7 cellular contexts compared by ENCODE assay signal in the genomic region with DNA sequence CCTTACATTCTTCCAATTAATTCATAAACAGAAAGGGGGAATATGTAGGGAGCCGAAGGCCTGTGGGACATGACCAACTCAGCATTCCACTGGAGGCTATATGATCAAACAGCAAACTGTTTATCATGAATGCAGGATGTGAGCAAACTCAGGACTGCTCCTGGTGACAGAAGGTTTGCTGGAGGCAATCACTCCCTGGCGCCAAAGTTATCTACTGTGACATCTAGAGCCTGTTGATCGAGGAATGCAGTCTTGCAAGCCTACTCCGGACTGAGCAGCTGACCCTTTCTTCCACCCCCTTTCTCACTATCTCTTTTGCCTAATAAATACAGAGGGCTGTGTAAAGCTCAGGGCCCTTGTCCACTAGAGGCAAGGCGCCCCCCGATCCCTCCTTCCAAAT.
DNase-seq lines count a peak whose midpoint lies in the region; ATAC-seq and TF ChIP-seq lines count a peak whose summit lies in the region.
"Not testable (repeated sequence)": the region's sequence is repeated elsewhere in the genome, so short reads cannot be mapped to it uniquely, and the experiment has no call there.

No MANE protein-coding gene starts in this region.

- not testable (repeated sequence) for H3K9me3 Mint-ChIP-seq in type B pancreatic cell

- CTCF ChIA-PET in Panc1 (lab: Charles Lee): not testable (repeated sequence)

- TF ChIP-seq CTCF in BE2C (IDR thresholded peaks at IDR 0.05; ENCODE audit: low read depth, low read length); Panc1 (IDR thresholded peaks at IDR 0.05); type B pancreatic cell (conservative IDR thresholded peaks at IDR 0.05): not testable (repeated sequence)

- H3K27me3 ChIP-seq in BE2C; HUES6 (ENCODE audit: control insufficient read depth, insufficient read depth, low read length); Panc1 (ENCODE audit: control insufficient read depth, insufficient read depth, low read length): not testable (repeated sequence)

- not testable (repeated sequence) for H3K4me1 ChIP-seq in BE2C; mesodermal cell (ENCODE audit: control insufficient read depth, insufficient read depth, low read length, poor library complexity, severe bottlenecking)
- H3K4me1 ChIP-seq in HUES6 (ENCODE audit: control insufficient read depth, insufficient read depth, low read length) (peaks cover 27% of the 10 kb centered on the region), Panc1 (ENCODE audit: control insufficient read depth, insufficient read depth, low read length) (peaks cover 34% of the 10 kb centered on the region)

- peak overlapping the region; percentile 17 for H3K9ac ChIP-seq in HUES6 (ENCODE audit: low read length)

- 70 to 92% methylated on average over 2 of the region's 6 CpGs for WGBS in mesodermal cell (ENCODE audit: insufficient coverage in 2 of 2), 2 experiments

- H3K36me3 ChIP-seq in BE2C; HUES6 (ENCODE audit: control insufficient read depth, insufficient read depth, low read length); Panc1 (ENCODE audit: control insufficient read depth, insufficient read depth, low read length); mesodermal cell (ENCODE audit: control insufficient read depth, insufficient read depth, low read length): not testable (repeated sequence)

- not testable (repeated sequence) for H3K36me3 Mint-ChIP-seq in type B pancreatic cell

- H3K27ac ChIP-seq in HUES6 (ENCODE audit: low read depth, low read length) (peak overlapping the region; percentile 57; the same call in 1 of the 2 replicates), Panc1 (ENCODE audit: low read length) (peak overlapping the region; percentile 98), mesodermal cell (ENCODE audit: low read depth, low read length, severe bottlenecking) (peak overlapping the region; percentile 59)

- H3K9me3 ChIP-seq in BE2C; HUES6 (ENCODE audit: control insufficient read depth, insufficient read depth, low read depth, low read length); Panc1 (ENCODE audit: control insufficient read depth, insufficient read depth, low read depth, low read length); mesodermal cell (ENCODE audit: control insufficient read depth, low read length): not testable (repeated sequence)

- DNase-seq in BE2C: peak; percentile 27
- DNase-seq in ELF-1 (ENCODE audit: low read depth, low spot score): peak; percentile 92
- not testable (repeated sequence) for DNase-seq in Panc1 (ENCODE audit: low read depth, low spot score); type B pancreatic cell (ENCODE audit: extremely low spot score, unreplicated experiment)
- peak; percentile 95 for DNase-seq in islet precursor cell

- in situ Hi-C loops in Panc1 (cut with HindIII; ENCODE audit: low pct_unique_long_range_greater_than_20kb, low sequenced_read_pairs): not testable (repeated sequence)

- H3K27me3 Mint-ChIP-seq in type B pancreatic cell: not testable (repeated sequence)

- intact Hi-C loops in Panc1 (cut with micrococcal nuclease; ENCODE audit: unreplicated experiment): not testable (repeated sequence)

- not testable (repeated sequence) for H3K4me3 Mint-ChIP-seq in type B pancreatic cell

- ATAC-seq in Panc1: peak; percentile 20; the same call in 1 of the 2 replicates

- POLR2A ChIA-PET in Panc1 (lab: Charles Lee): not testable (repeated sequence)

- not testable (repeated sequence) for BruUV-seq in Panc1 (replicated peaks; lab: Mats Ljungman, UMichigan)

- not testable (repeated sequence) for H3K4me1 Mint-ChIP-seq in type B pancreatic cell (ENCODE audit: unreplicated experiment)

- not testable (repeated sequence) for H3K4me3 ChIP-seq in BE2C (ENCODE audit: low read depth, low read length); HUES6 (ENCODE audit: low read depth, low read length); Panc1 (ENCODE audit: low read depth in 2 of 2, low read length in 2 of 2); mesodermal cell (ENCODE audit: extremely low read depth, insufficient read depth, low read length, poor library complexity, severe bottlenecking)

- H3K27ac Mint-ChIP-seq in type B pancreatic cell: peak overlapping the region; percentile 76
